In the genomic region with DNA sequence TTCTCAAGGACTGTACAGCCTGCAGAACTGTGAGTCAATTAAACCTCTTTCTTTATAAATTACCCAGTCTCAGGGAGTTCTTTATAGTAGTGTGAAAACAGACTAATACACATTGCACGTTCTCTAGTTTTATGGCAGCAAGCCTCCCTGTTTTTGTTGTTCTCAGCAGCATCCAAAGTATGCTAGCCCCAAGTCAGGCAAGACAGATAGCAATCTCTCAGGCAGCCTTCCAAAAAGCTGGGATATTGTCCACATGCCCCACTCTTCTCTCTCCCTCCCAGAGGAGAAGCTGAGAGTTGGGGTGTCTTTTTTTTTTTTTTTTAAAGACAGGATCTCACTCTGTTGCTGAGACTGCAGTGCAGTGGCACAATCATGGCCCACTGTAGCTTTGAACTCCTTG, we compare ENCODE assay signal across 29 cellular contexts.
"Had no signal": no experiment of that assay in that cellular context is flagged by ENCODE, and none has a peak within 500 bp of the region (broad histone marks: within the 10 kb centered on the region; RNA-seq: fewer than 3 reads in every experiment).

No MANE protein-coding gene starts in this region.

- H3K4me3 ChIP-seq: lower lobe of right lung, neural progenitor cell, ovary, right atrium auricular region, right lobe of liver, smooth muscle cell, stomach, testis, thyroid gland, transverse colon, upper lobe of right lung had no signal

- H3K27ac ChIP-seq: lower lobe of right lung, neural progenitor cell, neutrophil, ovary, right atrium auricular region, right lobe of liver, stomach, testis, thyroid gland, transverse colon, upper lobe of right lung had no signal

- H3K4me1 ChIP-seq: lower lobe of right lung, neural progenitor cell, right atrium auricular region, right lobe of liver, stomach, testis, thyroid gland, transverse colon, upper lobe of right lung had no signal

- H3K36me3 ChIP-seq: neural progenitor cell, neutrophil, ovary, thyroid gland had no signal

- H3K27me3 ChIP-seq: neural progenitor cell, neutrophil, ovary, right atrium auricular region, right lobe of liver, stomach, testis, thyroid gland, transverse colon, upper lobe of right lung had no signal

- H3K9me3 ChIP-seq: lower lobe of right lung, neutrophil, ovary, right lobe of liver, testis, thyroid gland, upper lobe of right lung had no signal

- ATAC-seq: left cardiac atrium; left lobe of liver; left ventricle myocardium superior; lower lobe of right lung; natural killer cell; right lobe of liver; stimulated activated memory B cell treated with anti-CD40 and anti-IgM and Interleukin-4, amounts not matched to agents 10 μg/mL and 1 μg/mL and 100 μg/mL, for 72 hours; stimulated activated naive CD8-positive, alpha-beta T cell treated with anti-CD3 and anti-CD28 coated beads, Interleukin-15, Interleukin-2, amounts not matched to agents 100 U/mL and 50 U/mL, for 24 hours; upper lobe of right lung had no signal

- DNase-seq: hippocampal formation; kidney glomerular epithelial cell; left cardiac atrium; left ventricle myocardium superior; lower lobe of right lung; mammary epithelial cell; mesendoderm; naive B cell; natural killer cell; nephron progenitor cell; occipital lobe; ovary; right lobe of liver; stimulated activated CD4-positive, alpha-beta T cell treated with anti-CD3 and anti-CD28 coated beads, Interleukin-1b, Interleukin-23, amount 100 ng/mL, for 48 hours; stimulated activated CD4-positive, alpha-beta T cell treated with anti-CD3 and anti-CD28 coated beads, Interleukin-2, amount 100 ng/mL, for 48 hours; stimulated activated CD4-positive, alpha-beta T cell treated with anti-CD3 and anti-CD28 coated beads, Interleukin-4, amount 100 ng/mL, for 4 hours; stimulated activated CD8-positive, alpha-beta memory T cell treated with anti-CD3 and anti-CD28 coated beads, Interleukin-4, amount 100 ng/mL, for 48 hours; stimulated activated naive CD8-positive, alpha-beta T cell treated with anti-CD3 and anti-CD28 coated beads, Interleukin-15, Interleukin-2, amounts not matched to agents 100 U/mL and 50 U/mL, for 24 hours; stomach; testis; thyroid gland; transverse colon; upper lobe of right lung had no signal
